Comparison of ENCODE assay signal across 8 cellular contexts in genomic region chr18:12377556-12378553, GRCh38. TPM values are rescaled to one million over a fixed set of nuclear protein-coding genes. Genes with fewer than 3 reads are reported as not detected.
DNase-seq lines count a peak whose midpoint lies in the region; ATAC-seq, FAIRE-seq and TF ChIP-seq lines count a peak whose summit lies in the region.

No MANE protein-coding gene starts in this region.

- H3K4me1 ChIP-seq in esophagus muscularis mucosa: peaks cover 24 to 41% (median 40%) of the 10 kb centered on the region in 4 donors

- FAIRE-seq in GM12891 (lab: Jason Lieb, UNC): no peak

- TF ChIP-seq POLR2A in esophagus muscularis mucosa (IDR thresholded peaks at IDR 0.05; ENCODE audit: low read depth) (no peak), GM12891 (IDR thresholded peaks at IDR 0.05; ENCODE audit: low read depth, low read length) (no peak; the same call in 1 of the 2 replicates)

- TF ChIP-seq CTCF in AG09309 (IDR thresholded peaks at IDR 0.05; ENCODE audit: control insufficient read depth, insufficient read depth, low read depth, low read length, missing control alignments) (peak; percentile 3), RWPE1 (conservative IDR thresholded peaks at IDR 0.05; ENCODE audit: low read depth) (no peak), esophagus muscularis mucosa (IDR thresholded peaks at IDR 0.05) (peak in 2 of 3 experiments; percentile 19 to 31)

- intact Hi-C loops in esophagus muscularis mucosa (cut with DNase I): loop anchor here (2.0 to 10.0 kb wide), 5 partner anchors 59 to 567 kb away; partner anchors contain the start of genes PTPN2, SEH1L and SPIRE1

- peak overlapping the region; percentile 98 for H3K27ac ChIP-seq in RWPE1
- peak overlapping the region; percentile 87 to 100 (median 99) for H3K27ac ChIP-seq in esophagus muscularis mucosa (replicated peaks in 1 of 4)

- H3K27me3 ChIP-seq in esophagus muscularis mucosa: no peaks in the 10 kb centered on the region

- H3K36me3 ChIP-seq in esophagus muscularis mucosa: peaks cover 0 to 6% (median 0%) of the 10 kb centered on the region in 4 donors

- CTCF ChIA-PET in RWPE1 (lab: Yijun Ruan, JAX): interaction anchor here (1.0 kb wide), 1 partner anchor 13 kb away, joined by 3 read pairs; no protein-coding TSS in a partner anchor

- ATAC-seq in GM18867 (IDR thresholded peaks at IDR 0.05; ENCODE audit: unreplicated experiment): peak; percentile 67
- ATAC-seq in HG03097 (IDR thresholded peaks at IDR 0.05; ENCODE audit: low FRiP score, unreplicated experiment): peak; percentile 50

- POLR2A ChIA-PET in RWPE1 (lab: Yijun Ruan, JAX; ENCODE audit: low non-redundant PET): interaction anchor here (0.6 to 0.9 kb wide), 4 partner anchors 64 to 571 kb away, joined by 3 to 5 read pairs (median 4); no protein-coding TSS in a partner anchor

- DNase-seq in AG09309 (ENCODE audit: low read depth) (no peak), RWPE1 (ENCODE audit: low spot score) (no peak), esophagus muscularis mucosa (ENCODE audit: extremely low spot score) (no peak), renal cortical epithelial cell (ENCODE audit: low read depth) (peak; percentile 86), GM12891 (ENCODE audit: insufficient read length, low spot score) (no peak)
- no peak for DNase-seq in stimulated activated CD4-positive, alpha-beta T cell treated with anti-CD3 and anti-CD28 coated beads, Interleukin-15, amount 100 ng/mL, for 24 hours

- H3K9me3 ChIP-seq in esophagus muscularis mucosa: no peaks in the 10 kb centered on the region

- H3K4me3 ChIP-seq in AG09309 (ENCODE audit: control insufficient read depth, low read depth, low read length) (peak overlapping the region; percentile 61), esophagus muscularis mucosa (peak overlapping the region; percentile 69 to 96 (median 82))

- 15% methylated on average over 33 of the region's 35 CpGs for WGBS in esophagus muscularis mucosa

- no peak for TF ChIP-seq EP300 in esophagus muscularis mucosa (IDR thresholded peaks at IDR 0.05)

TF ChIP-seq in GM12891, 5 proteins besides CTCF, POLR2A, EP300 and RAD21:
- TF ChIP-seq TAF1 (IDR thresholded peaks at IDR 0.05; ENCODE audit: low read depth, low read length) (no peak), PAX5 (IDR thresholded peaks at IDR 0.05; ENCODE audit: insufficient read depth, low read length, severe bottlenecking) (no peak), POU2F2 (IDR thresholded peaks at IDR 0.05; ENCODE audit: low read depth, low read length) (no peak), POLR2AphosphoS5 (IDR thresholded peaks at IDR 0.05; ENCODE audit: low read depth, low read length) (no peak), SPI1 (IDR thresholded peaks at IDR 0.05; ENCODE audit: low read depth, low read length) (no peak)
TF ChIP-seq in GM12891: peak in this region for 0.

RNA-seq across cellular contexts. Expression of gene AFG3L2, which starts 0.8 kb away (rescaled TPM):
- total RNA-seq in esophagus muscularis mucosa: 10 to 100 TPM; 39.8 to 47.7 (median 41.7) TPM
- total RNA-seq in renal cortical epithelial cell: 44.8 and 95.6 TPM in 2 replicates
- 47.7 TPM for polyA plus RNA-seq in GM12891 (2012; ENCODE audit: low read depth, missing spikeins)

RNA-seq across cellular contexts. Expression of gene PRELID3A, which starts 29.9 kb away (rescaled TPM):
- total RNA-seq in esophagus muscularis mucosa: 1 to 10 TPM; 3.0 to 6.3 (median 4.4) TPM
- 1.9 and 3.6 TPM in 2 replicates for total RNA-seq in renal cortical epithelial cell
- polyA plus RNA-seq in GM12891 (2012; ENCODE audit: low read depth, missing spikeins): 7.5 TPM
